1 cellular context compared by ENCODE assay signal in the genomic region with DNA sequence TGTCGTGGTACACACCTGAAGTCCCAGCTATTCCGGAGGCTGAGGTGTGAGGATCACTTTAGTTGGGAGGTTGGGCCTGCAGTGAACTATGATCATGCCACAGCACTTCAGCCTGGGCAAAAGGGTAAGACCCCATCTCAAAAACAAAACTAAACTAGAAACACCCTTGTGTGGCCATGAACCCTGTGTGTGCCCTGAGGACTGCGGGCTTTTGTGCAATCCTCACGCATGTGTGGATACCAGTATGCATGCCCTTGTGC.
TF ChIP-seq lines count a peak whose summit lies in the region.

No MANE protein-coding gene starts in this region.

TF ChIP-seq in A549, 52 proteins besides CTCF, POLR2A, EP300 and RAD21 (continued from another document):
- TF ChIP-seq MAX (IDR thresholded peaks at IDR 0.05), result peak; percentile 86; the same call in 1 of the 2 replicates
- TF ChIP-seq RCOR1 (IDR thresholded peaks at IDR 0.05; ENCODE audit: low read depth, low read length), result no peak
- no peak for TF ChIP-seq KDM5A (IDR thresholded peaks at IDR 0.05)
- peak; percentile 52; the same call in 1 of the 2 replicates for TF ChIP-seq HOXB13 (CRISPR knock-in tag; IDR thresholded peaks at IDR 0.05; ENCODE audit: low read depth)
- no peak for TF ChIP-seq MAZ (IDR thresholded peaks at IDR 0.05; ENCODE audit: borderline replicate concordance, low read depth, low read length)
- no peak; the same call in 1 of the 2 replicates for TF ChIP-seq MYC (IDR thresholded peaks at IDR 0.05; ENCODE audit: borderline replicate concordance, low read length)
- TF ChIP-seq, protein P1, sequence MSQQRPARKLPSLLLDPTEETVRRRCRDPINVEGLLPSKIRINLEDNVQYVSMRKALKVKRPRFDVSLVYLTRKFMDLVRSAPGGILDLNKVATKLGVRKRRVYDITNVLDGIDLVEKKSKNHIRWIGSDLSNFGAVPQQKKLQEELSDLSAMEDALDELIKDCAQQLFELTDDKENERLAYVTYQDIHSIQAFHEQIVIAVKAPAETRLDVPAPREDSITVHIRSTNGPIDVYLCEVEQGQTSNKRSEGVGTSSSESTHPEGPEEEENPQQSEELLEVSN (IDR thresholded peaks at IDR 0.05; ENCODE audit: borderline replicate concordance, low read depth), result peak; percentile 83; the same call in 1 of the 2 replicates
- no peak for TF ChIP-seq CHD2 (IDR thresholded peaks at IDR 0.05; ENCODE audit: low read length, partially characterized antibody)
- TF ChIP-seq EHF (CRISPR knock-in tag; IDR thresholded peaks at IDR 0.05), result no peak
- TF ChIP-seq GATA3 (IDR thresholded peaks at IDR 0.05; ENCODE audit: borderline replicate concordance), result 0 out of 2 replicates have a peak, but pooled peaks have one; percentile 15
- TF ChIP-seq USF2 (IDR thresholded peaks at IDR 0.05), result no peak; the same call in 1 of the 2 replicates
TF ChIP-seq in A549: peak in this region for 8.
